In genomic region chr12:3328571-3328970, GRCh38 we compare ENCODE assay signal across 20 cellular contexts.
DNase-seq lines count a peak whose midpoint lies in the region; ATAC-seq lines count a peak whose summit lies in the region.
"Had no signal": no experiment of that assay in that cellular context is flagged by ENCODE, and none has a peak within 500 bp of the region (broad histone marks: within the 10 kb centered on the region; RNA-seq: fewer than 3 reads in every experiment).

No MANE protein-coding gene starts in this region.

- H3K14ac ChIP-seq in neuronal stem cell (ENCODE audit: low read length): no peak overlapping the region

- H2BK120ac ChIP-seq in neuronal stem cell (ENCODE audit: low read depth, low read length): no peak overlapping the region

- no peak overlapping the region for H2AFZ ChIP-seq in neuronal stem cell (ENCODE audit: low read length)
- H2AFZ ChIP-seq: GM23338 had no signal

- no peak overlapping the region for H2BK5ac ChIP-seq in neuronal stem cell (ENCODE audit: low read length)

- H3K4me1 ChIP-seq in right cardiac atrium (ENCODE audit: control insufficient read depth, insufficient read depth, low read length) (no peaks in the 10 kb centered on the region), neuronal stem cell (ENCODE audit: control insufficient read depth in 2 of 2, insufficient read depth in 1 of 2, low read depth in 1 of 2, low read length in 2 of 2) (peaks cover 3 to 12% of the 10 kb centered on the region in 2 donors)
- H3K4me1 ChIP-seq: A549, BE2C, HAP-1 had no signal

- H3K23ac ChIP-seq in neuronal stem cell (ENCODE audit: low read depth, low read length, poor library complexity): no peak overlapping the region

- no peak overlapping the region for H3K9ac ChIP-seq in neuronal stem cell (ENCODE audit: low read depth, low read length, poor library complexity)
- H3K9ac ChIP-seq: BLaER1 treated with 17β-estradiol and CSF1 and Interleukin-3, amounts not matched to agents 10 nM and 100 nM had no signal

- in situ Hi-C loops in G401 (cut with HindIII; ENCODE audit: low sequenced_read_pairs): no loop called here

- no peak for ATAC-seq in left cardiac atrium
- no peak for ATAC-seq in right cardiac atrium
- ATAC-seq: A549, GM23338 had no signal

- no peak overlapping the region for H2BK12ac ChIP-seq in neuronal stem cell (ENCODE audit: low read length)

- no peak overlapping the region for H3K4ac ChIP-seq in neuronal stem cell (ENCODE audit: low read length)

- H3K4me3 ChIP-seq in right cardiac atrium (ENCODE audit: low read length) (no peak overlapping the region), neuronal stem cell (ENCODE audit: low read length in 2 of 2) (no peak overlapping the region)
- H3K4me3 ChIP-seq: A549; BLaER1 treated with 17β-estradiol and CSF1 and Interleukin-3, amounts not matched to agents 10 nM and 100 nM; GM23338; HAP-1 had no signal

- H3K4me2 ChIP-seq in neuronal stem cell (ENCODE audit: insufficient read depth, low read length, poor library complexity, severe bottlenecking): no peak overlapping the region
- H3K4me2 ChIP-seq: A549; BLaER1 treated with 17β-estradiol and CSF1 and Interleukin-3, amounts not matched to agents 10 nM and 100 nM; GM23338 had no signal

- intact Hi-C loops in left cardiac atrium (cut with DNase I): no loop called here
- intact Hi-C loops in right cardiac atrium (cut with DNase I): no loop called here

- H3K27ac ChIP-seq in right cardiac atrium (ENCODE audit: low read length) (no peak overlapping the region), neuronal stem cell (replicated peaks; ENCODE audit: low read length) (no peak overlapping the region)
- H3K27ac ChIP-seq: A549; BLaER1 treated with 17β-estradiol and CSF1 and Interleukin-3, amounts not matched to agents 10 nM and 100 nM had no signal

- H4K91ac ChIP-seq in neuronal stem cell (ENCODE audit: low read depth, low read length, poor library complexity): no peak overlapping the region

- H3K79me1 ChIP-seq in neuronal stem cell (ENCODE audit: low read depth, low read length): no peaks in the 10 kb centered on the region

- WGBS in right cardiac atrium: 83% methylated on average over 14 of the region's 14 CpGs
- WGBS in neuronal stem cell (ENCODE audit: extremely low coverage in 2 of 2, insufficient read length in 2 of 2, insufficient replicate concordance in 1 of 2), 2 donors: no CpG with 5 or more reads among the region's 14 CpGs

- H3K9me3 ChIP-seq in right cardiac atrium (ENCODE audit: control insufficient read depth, low read length) (no peaks in the 10 kb centered on the region), neuronal stem cell (replicated peaks in 1 of 2; ENCODE audit: control insufficient read depth in 2 of 2, insufficient read depth in 1 of 2, low read depth in 1 of 2, low read length in 2 of 2) (no peaks in the 10 kb centered on the region)
- H3K9me3 ChIP-seq: A549, BE2C, HAP-1 had no signal

- H3K27me3 ChIP-seq in right cardiac atrium (ENCODE audit: control insufficient read depth, insufficient read depth): no peaks in the 10 kb centered on the region
- H3K27me3 ChIP-seq in neuronal stem cell (ENCODE audit: control insufficient read depth in 3 of 3, insufficient read depth in 3 of 3, low read depth in 1 of 3, low read length in 3 of 3): peaks cover 0 to 17% (median 0%) of the 10 kb centered on the region in 3 experiments
- H3K27me3 ChIP-seq: BLaER1 treated with 17β-estradiol and CSF1 and Interleukin-3, amounts not matched to agents 10 nM and 100 nM had no signal

- no peak overlapping the region for H4K8ac ChIP-seq in neuronal stem cell (ENCODE audit: low read depth, low read length)

- H3K18ac ChIP-seq in neuronal stem cell (ENCODE audit: low read length): no peak overlapping the region

- H2AK5ac ChIP-seq in neuronal stem cell (ENCODE audit: low read depth, low read length): peak overlapping the region; percentile 64

- H2BK15ac ChIP-seq in neuronal stem cell (ENCODE audit: low read length): peak overlapping the region; percentile 9

- H3K36me3 ChIP-seq in neuronal stem cell (replicated peaks in 1 of 2; ENCODE audit: control insufficient read depth in 2 of 2, insufficient read depth in 2 of 2, low read length in 2 of 2): no peaks in the 10 kb centered on the region
- H3K36me3 ChIP-seq: BE2C; BLaER1 treated with 17β-estradiol and CSF1 and Interleukin-3, amounts not matched to agents 10 nM and 100 nM; HAP-1 had no signal

- DNase-seq in left cardiac atrium (peak; percentile 8), right cardiac atrium (no peak), NCI-H345 (lab: John Stamatoyannopoulos, UW) (peak; percentile 21), neuronal stem cell (ENCODE audit: low spot score) (no peak), G401 (ENCODE audit: low spot score) (no peak), NCI-H1092 treated with DMSO at 0.1 percent for 48 hours (lab: John Stamatoyannopoulos, UW) (no peak)
- DNase-seq: 8988T; ACHN; AML-193; BE2C; CD4-positive, alpha-beta T cell; DMS 273 treated with DMSO at 0.1 percent for 48 hours; DMS79; EL; GF-D8; HFFc6 had no signal

Comparison
In these comparisons a context has a peak if more than half of its experiments do, and no peak if none do; other contexts are left out.
1. DNase-seq: peak in left cardiac atrium (single experiment) and NCI-H345 (single experiment); none in right cardiac atrium (0 of 3), neuronal stem cell (single experiment), G401 (single experiment) and NCI-H1092 treated with DMSO at 0.1 percent for 48 hours (single experiment).